21 cellular contexts compared by ENCODE assay signal in genomic region chr11:134022748-134023147, GRCh38.
"Had no signal": no experiment of that assay in that cellular context is flagged by ENCODE, and none has a peak within 500 bp of the region (broad histone marks: within the 10 kb centered on the region; RNA-seq: fewer than 3 reads in every experiment).

No MANE protein-coding gene starts in this region.

- DNase-seq: activated B cell treated with CpG ODN at 0.5 μM for 24 hours; activated CD4-positive, alpha-beta T cell treated with anti-CD3 and anti-CD28 coated beads for 36 hours; activated CD4-positive, alpha-beta T cell treated with anti-CD3 and anti-CD28 coated beads, Interleukin-2, amount 50 U/mL, for 48 hours; activated CD8-positive, alpha-beta memory T cell treated with anti-CD3 and anti-CD28 coated beads, Interleukin-2, amount 50 U/mL, for 48 hours; activated naive CD4-positive, alpha-beta T cell; activated naive CD8-positive, alpha-beta T cell treated with anti-CD3 and anti-CD28 coated beads, Interleukin-2, amount 10 ng/mL, durations not matched to agents 7 days and 5 days; activated T-cell treated with anti-CD3 and anti-CD28 coated beads, Interleukin-2, amount 50 U/mL, for 4 hours; amniotic stem cell; cerebellar nuclear complex; glutamatergic neuron; kidney glomerular epithelial cell; left ventricle myocardium inferior; ovary; stimulated activated CD4-positive, alpha-beta T cell treated with anti-CD3 and anti-CD28 coated beads, Interleukin-2, amount 100 ng/mL, for 48 hours; stimulated activated CD8-positive, alpha-beta memory T cell treated with anti-CD3 and anti-CD28 coated beads, Interleukin-4, amount 100 ng/mL, for 48 hours; stimulated activated naive B cell treated with anti-CD40 and anti-IgM and Interleukin-4, amounts not matched to agents 10 μg/mL and 1 μg/mL and 100 μg/mL, for 72 hours; transverse colon had no signal

- H3K4me1 ChIP-seq: esophagus muscularis mucosa, prostate gland, transverse colon had no signal

- H3K27me3 ChIP-seq: esophagus muscularis mucosa, ovary had no signal

- H3K4me3 ChIP-seq: coronary artery, esophagus muscularis mucosa, hepatocyte, left ventricle myocardium inferior, ovary, prostate gland, transverse colon had no signal

- H3K27ac ChIP-seq: coronary artery, esophagus muscularis mucosa, hepatocyte, left ventricle myocardium inferior, ovary, prostate gland, transverse colon had no signal

- H3K9me3 ChIP-seq: esophagus muscularis mucosa, left ventricle myocardium inferior, ovary, prostate gland, transverse colon had no signal

- H3K79me2 ChIP-seq: hepatocyte had no signal

- H3K36me3 ChIP-seq: esophagus muscularis mucosa, left ventricle myocardium inferior, ovary, prostate gland, transverse colon had no signal

- H2AFZ ChIP-seq: hepatocyte had no signal

- H3K4me2 ChIP-seq: hepatocyte had no signal
